ENCODE assay signal across 27 cellular contexts in the genomic region with DNA sequence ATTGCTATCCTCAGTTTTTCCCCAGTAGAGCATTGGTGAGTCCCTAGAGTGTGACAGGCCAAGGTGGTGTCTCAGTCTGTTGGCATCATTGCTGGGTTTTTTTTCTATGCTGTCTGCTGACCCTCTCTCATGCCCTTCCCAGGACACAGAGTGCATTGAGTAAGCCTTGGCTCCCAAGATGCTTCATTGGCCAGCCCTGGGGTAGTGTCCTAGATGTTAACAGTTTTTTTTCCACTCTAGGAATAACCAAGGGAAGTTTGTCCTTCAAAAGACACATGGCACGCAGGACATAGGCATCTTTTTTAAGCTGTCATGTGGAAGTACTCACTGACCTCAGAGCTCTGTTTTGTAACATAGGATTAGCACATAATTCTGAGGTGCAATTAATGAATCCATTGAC. TPM values are rescaled to one million over a fixed set of nuclear protein-coding genes. Genes with fewer than 3 reads are reported as not detected.
A peak's percentile ranks its signal among the peaks of the same experiment; 100 is the strongest.
DNase-seq lines count a peak whose midpoint lies in the region; ATAC-seq and TF ChIP-seq lines count a peak whose summit lies in the region.
"Had no signal": no experiment of that assay in that cellular context is flagged by ENCODE, and none has a peak within 500 bp of the region (broad histone marks: within the 10 kb centered on the region; RNA-seq: fewer than 3 reads in every experiment).

No MANE protein-coding gene starts in this region.

- H3K4me1 Mint-ChIP-seq in nephron progenitor cell: peaks cover 6% of the 10 kb centered on the region
- H3K4me1 Mint-ChIP-seq: CD14-positive monocyte; CD8-positive, alpha-beta memory T cell had no signal

- H3K4me1 ChIP-seq in right atrium auricular region (peaks cover 0 to 12% of the 10 kb centered on the region in 2 donors), rectal smooth muscle tissue (ENCODE audit: control insufficient read depth, insufficient read depth, low read length) (peaks cover 12% of the 10 kb centered on the region), body of pancreas (peaks cover 6% of the 10 kb centered on the region)
- H3K4me1 ChIP-seq: BE2C had no signal

- WGBS in body of pancreas, 2 donors: 81 to 92% methylated on average over 1 of the region's 1 CpG

- peaks cover 0 to 14% of the 10 kb centered on the region in 2 donors for H3K9me3 ChIP-seq in right atrium auricular region
- H3K9me3 ChIP-seq in body of pancreas: no peaks in the 10 kb centered on the region
- H3K9me3 ChIP-seq in WERI-Rb-1 (ENCODE audit: severe bottlenecking): no peaks in the 10 kb centered on the region
- H3K9me3 ChIP-seq: BE2C had no signal

- H3K27ac ChIP-seq in right atrium auricular region (peak overlapping the region; percentile 52 to 83), rectal smooth muscle tissue (ENCODE audit: low read depth, low read length) (peak overlapping the region; percentile 62), body of pancreas (no peak overlapping the region), WERI-Rb-1 (no peak overlapping the region)

- no peak for TF ChIP-seq POLR2A in body of pancreas (IDR thresholded peaks at IDR 0.05)

- TF ChIP-seq CTCF in right atrium auricular region (IDR thresholded peaks at IDR 0.05) (no peak), body of pancreas (IDR thresholded peaks at IDR 0.05) (no peak), WERI-Rb-1 (IDR thresholded peaks at IDR 0.05; ENCODE audit: low read depth, low read length) (no peak), nephron progenitor cell (IDR thresholded peaks at IDR 0.05) (no peak)

- no peak overlapping the region for H3K4me3 ChIP-seq in right atrium auricular region
- H3K4me3 ChIP-seq in rectal smooth muscle tissue (ENCODE audit: low read length): no peak overlapping the region
- no peak overlapping the region for H3K4me3 ChIP-seq in body of pancreas
- no peak overlapping the region for H3K4me3 ChIP-seq in WERI-Rb-1 (ENCODE audit: low read depth, low read length)

- in situ Hi-C loops in SK-MEL-5 (cut with HindIII; ENCODE audit: low pct_unique_long_range_greater_than_20kb, low sequenced_read_pairs): no loop called here

- H3K9ac ChIP-seq in rectal smooth muscle tissue (ENCODE audit: low read length): no peak overlapping the region

- DNase-seq in SK-MEL-5 (ENCODE audit: low read depth, low spot score): peak; percentile 40
- DNase-seq in Right ventricle myocardium superior: no peak
- no peak for DNase-seq in right atrium auricular region (ENCODE audit: low spot score)
- DNase-seq in RPMI8226: no peak
- no peak for DNase-seq in body of pancreas
- no peak for DNase-seq in WERI-Rb-1
- DNase-seq in nephron progenitor cell: no peak
- DNase-seq: 8988T; ACHN; BE2C; CD8-positive, alpha-beta memory T cell; DMS79 treated with DMSO at 0.1 percent for 48 hours; GF-D8; Karpas-422; NCI-H1092; NCI-H1417 treated with DMSO at 0.1 percent for 48 hours; NCI-H1694 treated with DMSO at 0.1 percent for 48 hours; NCI-H2081; NCI-H2227 treated with DMSO at 0.1 percent for 48 hours; NCI-H526 treated with DMSO at 0.1 percent for 48 hours had no signal

- ATAC-seq in Right ventricle myocardium superior (ENCODE audit: poor library complexity): peak; percentile 74
- ATAC-seq in body of pancreas: no peak
- ATAC-seq: HCT116, HepG2, Panc1 had no signal

- intact Hi-C loops in Right ventricle myocardium superior (cut with DNase I): no loop called here
- intact Hi-C loops in body of pancreas (cut with DNase I): no loop called here

- no peaks in the 10 kb centered on the region for H3K27me3 ChIP-seq in right atrium auricular region
- H3K27me3 ChIP-seq in rectal smooth muscle tissue (ENCODE audit: control insufficient read depth, insufficient read depth, low read length): no peaks in the 10 kb centered on the region
- H3K27me3 ChIP-seq in body of pancreas: no peaks in the 10 kb centered on the region
- H3K27me3 ChIP-seq in WERI-Rb-1 (ENCODE audit: insufficient read depth, low read depth, severe bottlenecking): no peaks in the 10 kb centered on the region
- H3K27me3 ChIP-seq: BE2C had no signal

- no peak overlapping the region for H3K27ac Mint-ChIP-seq in nephron progenitor cell
- H3K27ac Mint-ChIP-seq: CD14-positive monocyte; CD8-positive, alpha-beta memory T cell had no signal

- no peak overlapping the region for H3K4me3 Mint-ChIP-seq in nephron progenitor cell
- H3K4me3 Mint-ChIP-seq: CD14-positive monocyte; CD8-positive, alpha-beta memory T cell had no signal

- no peaks in the 10 kb centered on the region for H3K36me3 Mint-ChIP-seq in nephron progenitor cell (ENCODE audit: low read depth)
- H3K36me3 Mint-ChIP-seq: CD14-positive monocyte; CD8-positive, alpha-beta memory T cell had no signal

- peaks cover 23% of the 10 kb centered on the region for H3K9me3 Mint-ChIP-seq in nephron progenitor cell

- no peaks in the 10 kb centered on the region for H3K27me3 Mint-ChIP-seq in nephron progenitor cell (ENCODE audit: low read depth, poor library complexity)

- no peaks in the 10 kb centered on the region for H3K36me3 ChIP-seq in right atrium auricular region
- no peaks in the 10 kb centered on the region for H3K36me3 ChIP-seq in rectal smooth muscle tissue (ENCODE audit: control insufficient read depth, insufficient read depth, low read length)
- no peaks in the 10 kb centered on the region for H3K36me3 ChIP-seq in body of pancreas (replicated peaks in 1 of 2; ENCODE audit: insufficient read depth in 1 of 2, low read depth in 2 of 2)
- no peaks in the 10 kb centered on the region for H3K36me3 ChIP-seq in WERI-Rb-1
- H3K36me3 ChIP-seq: BE2C had no signal

RNA-seq across cellular contexts. Expression of gene ADAMTSL3, which starts 19.5 kb away (rescaled TPM):
- 0.05 and 0.08 TPM in 2 replicates for total RNA-seq in SK-MEL-5 (2014; rRNA removed; shearing (Covaris generic))
- polyA plus RNA-seq in SK-MEL-5 (2015; cell fraction: cytosol; rRNA removed): 0.05 TPM in 1 of 2 replicates, not detected in the other
- not detected in 2 replicates for polyA plus RNA-seq in SK-MEL-5 (2015; cell fraction: nucleus; rRNA removed)
- total RNA-seq in Right ventricle myocardium superior (10.5 TPM), right atrium auricular region (10 to 100 TPM; 12.2 to 21.2 TPM), body of pancreas (10 to 100 TPM in 1 of 2 donors, 1 to 10 TPM in 1; 7.8 to 10.2 TPM)
- total RNA-seq: CD8-positive, alpha-beta memory T cell; HT1080; NCI-H460 had no signal
- polyA plus RNA-seq: CD14-positive monocyte; CD8-positive, alpha-beta memory T cell had no signal

Comparison
In these comparisons a context has a peak if more than half of its experiments do, and no peak if none do; other contexts are left out.
1. H3K27ac ChIP-seq: peak in right atrium auricular region (2 of 2) and rectal smooth muscle tissue (single experiment); none in body of pancreas (0 of 4) and WERI-Rb-1 (single experiment).